Comparison of ENCODE assay signal across 22 cellular contexts in genomic region chr17:50657627-50658026, GRCh38. TPM values are rescaled to one million over a fixed set of nuclear protein-coding genes. Genes with fewer than 3 reads are reported as not detected.
"Had no signal": no experiment of that assay in that cellular context is flagged by ENCODE, and none has a peak within 500 bp of the region (broad histone marks: within the 10 kb centered on the region; RNA-seq: fewer than 3 reads in every experiment).

No MANE protein-coding gene starts in this region.

- H3K9me3 ChIP-seq: esophagus squamous epithelium, neutrophil, testis had no signal

- H3K4me3 ChIP-seq: esophagus squamous epithelium, gastroesophageal sphincter, left ventricle myocardium inferior, lung, psoas muscle, testis had no signal

- H3K36me3 ChIP-seq: esophagus squamous epithelium, gastroesophageal sphincter, left ventricle myocardium inferior, neutrophil had no signal

- H3K27me3 ChIP-seq: esophagus squamous epithelium, gastroesophageal sphincter, neutrophil, testis had no signal

- H3K27ac ChIP-seq: epithelial cell of prostate, esophagus squamous epithelium, gastroesophageal sphincter, left ventricle myocardium inferior, neutrophil, psoas muscle, testis had no signal

- ATAC-seq: effector memory CD8-positive, alpha-beta T cell; gastroesophageal sphincter; naive thymus-derived CD8-positive, alpha-beta T cell; psoas muscle; sciatic nerve; stimulated activated naive B cell treated with anti-CD40 and anti-IgM and Interleukin-4, amounts not matched to agents 10 μg/mL and 1 μg/mL and 100 μg/mL, for 72 hours; stimulated activated naive CD8-positive, alpha-beta T cell treated with anti-CD3 and anti-CD28 coated beads, Interleukin-15, amount 100 ng/mL, for 72 hours had no signal

- DNase-seq: effector memory CD8-positive, alpha-beta T cell; esophagus squamous epithelium; foreskin fibroblast; glutamatergic neuron; islet precursor cell; left ventricle myocardium inferior; mesenchymal stem cell; naive thymus-derived CD8-positive, alpha-beta T cell; psoas muscle; retina; stimulated activated CD4-positive, alpha-beta T cell treated with anti-CD3 and anti-CD28 coated beads, Interleukin-2, amount 100 ng/mL, for 24 hours; stimulated activated CD4-positive, alpha-beta T cell treated with anti-CD3 and anti-CD28 coated beads, Interleukin-4, amount 100 ng/mL, for 4 hours; stimulated activated naive B cell treated with anti-CD40 and anti-IgM and Interleukin-4, amounts not matched to agents 10 μg/mL and 1 μg/mL and 100 μg/mL, for 72 hours; stimulated activated naive CD8-positive, alpha-beta T cell treated with anti-CD3 and anti-CD28 coated beads, Interleukin-15, amount 100 ng/mL, for 72 hours; testis; trophoblast cell had no signal

RNA-seq across cellular contexts. Expression of gene ABCC3, which starts 22.9 kb away (rescaled TPM):
- polyA plus RNA-seq: naive thymus-derived CD8-positive, alpha-beta T cell; neural cell had no signal
